ENCODE assay signal across 13 cellular contexts in the genomic region with DNA sequence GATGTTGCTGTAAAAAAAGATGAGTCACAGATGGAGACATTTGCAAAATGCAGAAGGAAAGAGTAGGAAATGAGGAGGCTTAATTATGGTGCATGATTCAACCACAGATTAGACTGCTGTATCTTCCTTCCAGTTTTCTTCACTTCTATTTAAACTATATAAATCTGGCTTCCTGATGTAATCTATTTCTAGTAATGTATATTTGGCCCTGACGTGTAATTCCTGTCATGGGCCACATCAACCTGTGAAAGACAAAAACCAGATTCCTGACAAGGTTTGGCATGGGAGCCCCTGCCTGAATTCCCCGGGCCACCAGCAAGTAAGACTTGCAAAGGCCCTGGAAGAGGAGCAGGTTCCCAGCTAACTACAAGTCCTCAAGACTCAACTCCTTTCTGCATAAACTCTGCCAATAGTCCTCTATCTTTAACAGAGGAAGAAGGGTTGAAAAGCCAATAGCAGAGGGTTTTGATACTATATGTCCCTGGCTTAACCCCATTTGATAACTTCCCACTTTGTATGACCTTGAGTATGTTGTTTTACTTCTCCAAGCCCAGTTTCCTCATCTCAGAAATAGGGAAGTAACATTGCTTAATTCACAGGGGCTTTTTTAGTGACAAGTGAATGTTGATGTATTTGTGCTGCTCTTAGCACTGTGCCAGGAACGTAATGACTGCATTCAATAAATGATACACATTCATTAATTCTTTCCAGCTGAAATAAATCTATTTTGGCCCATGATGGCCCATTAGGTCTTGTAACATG.
A peak's percentile ranks its signal among the peaks of the same experiment; 100 is the strongest.
DNase-seq lines count a peak whose midpoint lies in the region; ATAC-seq and TF ChIP-seq lines count a peak whose summit lies in the region.
"Had no signal": no experiment of that assay in that cellular context is flagged by ENCODE, and none has a peak within 500 bp of the region (broad histone marks: within the 10 kb centered on the region; RNA-seq: fewer than 3 reads in every experiment).

No MANE protein-coding gene starts in this region.

- no peak for TF ChIP-seq CTCF in MM.1S (IDR thresholded peaks at IDR 0.05; ENCODE audit: low read length)
- no peak for TF ChIP-seq CTCF in gastroesophageal sphincter (IDR thresholded peaks at IDR 0.05)

- H3K4me3 ChIP-seq in MM.1S (ENCODE audit: low read length) (no peak overlapping the region), gastroesophageal sphincter (no peak overlapping the region)

- no peak overlapping the region for H3K4me2 ChIP-seq in MM.1S (ENCODE audit: low read depth, low read length)

- TF ChIP-seq EP300 in gastroesophageal sphincter (IDR thresholded peaks at IDR 0.05), result no peak

- H3K27ac ChIP-seq in MM.1S (ENCODE audit: low read length), result no peak overlapping the region
- no peak overlapping the region for H3K27ac ChIP-seq in gastroesophageal sphincter

- no peaks in the 10 kb centered on the region for H3F3A ChIP-seq in MM.1S (ENCODE audit: insufficient read depth, low read length)

- WGBS in gastroesophageal sphincter (ENCODE audit: low coverage in 1 of 2), 2 donors, result 39 to 53% methylated on average over 2 to 3 of the region's 3 CpGs

- ATAC-seq in gastroesophageal sphincter, result no peak
- ATAC-seq: Panc1 had no signal

- no peaks in the 10 kb centered on the region for H3K79me2 ChIP-seq in MM.1S (ENCODE audit: low read length)

- no peaks in the 10 kb centered on the region for H4K20me1 ChIP-seq in MM.1S (ENCODE audit: insufficient read depth, low read length)

- TF ChIP-seq POLR2A in gastroesophageal sphincter (IDR thresholded peaks at IDR 0.05), result no peak

- H2AFZ ChIP-seq in MM.1S (ENCODE audit: low read length), result no peak overlapping the region

- H3K27me3 ChIP-seq in MM.1S (replicated peaks; ENCODE audit: insufficient read depth, low read length) (no peaks in the 10 kb centered on the region), gastroesophageal sphincter (no peaks in the 10 kb centered on the region)

- H3K9me3 ChIP-seq in MM.1S (replicated peaks; ENCODE audit: insufficient read depth, low read length), result no peaks in the 10 kb centered on the region
- H3K9me3 ChIP-seq in gastroesophageal sphincter, result no peaks in the 10 kb centered on the region

- no peaks in the 10 kb centered on the region for H3K36me3 ChIP-seq in MM.1S (replicated peaks; ENCODE audit: insufficient read depth, low read length)
- no peaks in the 10 kb centered on the region for H3K36me3 ChIP-seq in gastroesophageal sphincter

- H3K4me1 ChIP-seq in MM.1S (ENCODE audit: low read length) (no peaks in the 10 kb centered on the region), gastroesophageal sphincter (no peaks in the 10 kb centered on the region)

- no peak overlapping the region for H3K9ac ChIP-seq in MM.1S (ENCODE audit: low read length)

- H3K9me2 ChIP-seq in MM.1S (replicated peaks; ENCODE audit: insufficient read depth, low read length), result no peaks in the 10 kb centered on the region

- DNase-seq in GM03348 (ENCODE audit: low spot score), result peak; percentile 12
- peak; percentile 97 for DNase-seq in SIG-M5 (lab: John Stamatoyannopoulos, UW)
- peak; percentile 6 for DNase-seq in fibroblast of gingiva (ENCODE audit: low read depth)
- DNase-seq in pons (ENCODE audit: low spot score), result peak; percentile 86
- no peak for DNase-seq in NCI-H1694 treated with DMSO at 0.1 percent for 48 hours (lab: John Stamatoyannopoulos, UW)
- no peak for DNase-seq in NCI-H1105 (lab: John Stamatoyannopoulos, UW)
- no peak for DNase-seq in MM.1S
- DNase-seq: H7; mesendoderm; NCI-H187 treated with DMSO at 0.1 percent for 48 hours; stimulated activated naive CD4-positive, alpha-beta T cell had no signal

Comparison
In these comparisons a context has a peak if more than half of its experiments do, and no peak if none do; other contexts are left out.
1. DNase-seq: peak in GM03348 (single experiment), SIG-M5 (single experiment), fibroblast of gingiva (single experiment) and pons (single experiment); none in NCI-H1694 treated with DMSO at 0.1 percent for 48 hours (single experiment), NCI-H1105 (single experiment) and MM.1S (single experiment).